Comparison of ENCODE assay signal across 8 cellular contexts in the genomic region with DNA sequence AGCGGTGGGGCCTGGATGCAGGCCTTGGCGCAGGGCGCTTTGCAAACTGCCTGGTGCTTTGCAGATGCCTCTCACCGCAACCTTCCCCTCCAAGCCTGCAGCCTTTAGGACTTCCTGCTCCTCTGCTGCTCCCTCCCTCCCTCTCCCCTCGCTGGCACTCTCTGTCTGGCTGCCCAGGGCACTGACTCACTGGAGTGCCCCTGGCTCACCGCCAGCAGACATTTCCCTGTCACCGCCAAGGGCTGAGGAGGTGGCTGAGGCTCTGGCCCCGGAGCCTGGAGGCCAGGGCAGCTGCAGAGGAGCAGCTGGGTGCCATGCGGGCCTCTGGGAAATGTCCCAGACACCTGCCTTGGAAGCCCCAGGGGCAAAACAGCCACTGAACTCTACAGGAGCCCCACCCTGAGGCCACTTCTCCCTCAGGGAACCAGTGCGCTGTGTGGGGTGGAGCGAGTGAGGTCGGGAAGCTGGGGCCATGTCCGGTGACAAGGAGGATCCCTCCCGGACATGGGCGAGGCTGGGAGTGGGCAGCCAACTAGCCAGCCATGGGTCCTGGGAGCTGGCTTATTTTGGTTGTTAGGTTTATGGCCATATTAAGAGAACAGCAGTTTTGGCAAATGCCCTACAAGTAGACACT. TPM values are rescaled to one million over a fixed set of nuclear protein-coding genes. Genes with fewer than 3 reads are reported as not detected.
A peak's percentile ranks its signal among the peaks of the same experiment; 100 is the strongest.
DNase-seq lines count a peak whose midpoint lies in the region; ATAC-seq, FAIRE-seq and TF ChIP-seq lines count a peak whose summit lies in the region.

No MANE protein-coding gene starts in this region.

- TF ChIP-seq CTCF in bronchial epithelial cell (IDR thresholded peaks at IDR 0.05; ENCODE audit: insufficient read depth, low read length, severe bottlenecking): no peak
- no peak for TF ChIP-seq CTCF in lower lobe of right lung (IDR thresholded peaks at IDR 0.05)

- ATAC-seq in GM18868 (IDR thresholded peaks at IDR 0.05; ENCODE audit: unreplicated experiment) (peak; percentile 60), lower lobe of right lung (peak; percentile 95 to 97), GM18873 (IDR thresholded peaks at IDR 0.05; ENCODE audit: low FRiP score, unreplicated experiment) (no peak)

- H3K4me3 ChIP-seq in bronchial epithelial cell (ENCODE audit: low read depth, low read length): no peak overlapping the region
- H3K4me3 ChIP-seq in lower lobe of right lung: peak overlapping the region; percentile 12

- H3K27me3 ChIP-seq in bronchial epithelial cell (ENCODE audit: control insufficient read depth, insufficient read depth, low read length): no peaks in the 10 kb centered on the region
- H3K27me3 ChIP-seq in lower lobe of right lung (ENCODE audit: low read depth): no peaks in the 10 kb centered on the region

- H3K36me3 ChIP-seq in bronchial epithelial cell (ENCODE audit: control insufficient read depth, insufficient read depth, low read length) (no peaks in the 10 kb centered on the region), lower lobe of right lung (no peaks in the 10 kb centered on the region)

- DNase-seq in MV-4-11 (lab: John Stamatoyannopoulos, UW) (peak; percentile 94), SW 1271 (lab: John Stamatoyannopoulos, UW) (peak; percentile 93 to 97), bronchial epithelial cell (ENCODE audit: low read depth) (peak; percentile 89), lower lobe of right lung (peak; percentile 94), SK-N-DZ (ENCODE audit: low spot score) (no peak)
- peak; percentile 19 to 22 for DNase-seq in stimulated activated CD8-positive, alpha-beta memory T cell treated with anti-CD3 and anti-CD28 coated beads, Interleukin-15, amount 100 ng/mL, for 48 hours (ENCODE audit: low read depth in 2 of 2)

- peak overlapping the region; percentile 72 for H3K27ac ChIP-seq in lower lobe of right lung

- intact Hi-C loops in lower lobe of right lung (cut with DNase I): no loop called here

- H3K4me1 ChIP-seq in lower lobe of right lung: peaks cover 18% of the 10 kb centered on the region

- no peaks in the 10 kb centered on the region for H3K9me3 ChIP-seq in lower lobe of right lung

- no peak for FAIRE-seq in bronchial epithelial cell (lab: Jason Lieb, UNC)

RNA-seq across cellular contexts. Expression of a gene that starts 53.4 kb away (rescaled TPM):
- 6.8 and 7.9 TPM in 2 replicates for total RNA-seq in bronchial epithelial cell
- 24.1 TPM for total RNA-seq in lower lobe of right lung
- 11.5 and 16.6 TPM in 2 replicates for polyA plus RNA-seq in SK-N-DZ (2014; cell fraction: cytosol; rRNA removed)
- polyA plus RNA-seq in SK-N-DZ (2014; cell fraction: nucleus; rRNA removed): 57.7 and 92.4 TPM in 2 replicates
